In genomic region chr18:69400253-69400975, GRCh38 we compare ENCODE assay signal across 1 cellular context.
TF ChIP-seq lines count a peak whose summit lies in the region.

TSS of gene DOK6 (plus strand) at chr18:69400888.

TF ChIP-seq in HepG2, 621 proteins besides CTCF, POLR2A, EP300 and RAD21 (continued from another document and continues in another):
- 0 out of 2 replicates have a peak, but pooled peaks have one; percentile 43 for TF ChIP-seq ZBED4 (CRISPR knock-in tag; IDR thresholded peaks at IDR 0.05; ENCODE audit: borderline replicate concordance)
- no peak for TF ChIP-seq KLF11 (CRISPR knock-in tag; IDR thresholded peaks at IDR 0.05)
- no peak for TF ChIP-seq CSRNP2 (CRISPR knock-in tag; conservative IDR thresholded peaks at IDR 0.05; ENCODE audit: low read depth)
- TF ChIP-seq MNT (IDR thresholded peaks at IDR 0.05), result no peak
- TF ChIP-seq TERF1 (CRISPR knock-in tag; IDR thresholded peaks at IDR 0.05), result no peak
- no peak for TF ChIP-seq NFE2 (CRISPR knock-in tag; IDR thresholded peaks at IDR 0.05)
- 0 out of 2 replicates have a peak, but pooled peaks have one; percentile 31 for TF ChIP-seq ZNF510 (CRISPR knock-in tag; IDR thresholded peaks at IDR 0.05; ENCODE audit: low read depth)
- TF ChIP-seq ZNF232 (CRISPR knock-in tag; IDR thresholded peaks at IDR 0.05; ENCODE audit: borderline replicate concordance), result peak; percentile 75; the same call in 1 of the 2 replicates
- peak; percentile 79 for TF ChIP-seq SALL1 (CRISPR knock-in tag; IDR thresholded peaks at IDR 0.05)
- peak; percentile 49; the same call in 1 of the 2 replicates for TF ChIP-seq BRCA1 (CRISPR knock-in tag; IDR thresholded peaks at IDR 0.05)
- TF ChIP-seq RXRB (CRISPR knock-in tag; IDR thresholded peaks at IDR 0.05; ENCODE audit: borderline replicate concordance), result peak; percentile 53; the same call in 1 of the 2 replicates
- TF ChIP-seq ZBTB46 (CRISPR knock-in tag; IDR thresholded peaks at IDR 0.05; ENCODE audit: borderline replicate concordance), result no peak
- TF ChIP-seq ZNF740 (CRISPR knock-in tag; IDR thresholded peaks at IDR 0.05), result peak; percentile 59; the same call in 1 of the 2 replicates
- TF ChIP-seq ZNF142 (CRISPR knock-in tag; IDR thresholded peaks at IDR 0.05), result peak; percentile 99
- TF ChIP-seq XBP1 (CRISPR knock-in tag; IDR thresholded peaks at IDR 0.05), result no peak
- TF ChIP-seq ZNF614 (CRISPR knock-in tag; IDR thresholded peaks at IDR 0.05; ENCODE audit: borderline replicate concordance), result peak; percentile 50; the same call in 1 of the 2 replicates
- TF ChIP-seq ZNF335 (CRISPR knock-in tag; IDR thresholded peaks at IDR 0.05), result peak; percentile 53; the same call in 1 of the 2 replicates
- TF ChIP-seq NFKB2 (CRISPR knock-in tag; IDR thresholded peaks at IDR 0.05; ENCODE audit: borderline replicate concordance), result peak; percentile 78; the same call in 1 of the 2 replicates
- peak; percentile 58; the same call in 1 of the 2 replicates for TF ChIP-seq GATAD1 (CRISPR knock-in tag; IDR thresholded peaks at IDR 0.05)
- TF ChIP-seq PAXIP1 (CRISPR knock-in tag; conservative IDR thresholded peaks at IDR 0.05), result peak; percentile 37
- TF ChIP-seq CBX5 (CRISPR knock-in tag; IDR thresholded peaks at IDR 0.05; ENCODE audit: borderline replicate concordance), result 0 out of 2 replicates have a peak, but pooled peaks have one; percentile 32
- peak; percentile 58; the same call in 1 of the 2 replicates for TF ChIP-seq KLF6 (CRISPR knock-in tag; IDR thresholded peaks at IDR 0.05)
- 0 out of 2 replicates have a peak, but pooled peaks have one; percentile 39 for TF ChIP-seq KLF12 (CRISPR knock-in tag; IDR thresholded peaks at IDR 0.05; ENCODE audit: borderline replicate concordance)
- no peak for TF ChIP-seq ZNF841 (CRISPR knock-in tag; IDR thresholded peaks at IDR 0.05; ENCODE audit: borderline replicate concordance)
